Comparison of ENCODE assay signal across 33 cellular contexts in the genomic region with DNA sequence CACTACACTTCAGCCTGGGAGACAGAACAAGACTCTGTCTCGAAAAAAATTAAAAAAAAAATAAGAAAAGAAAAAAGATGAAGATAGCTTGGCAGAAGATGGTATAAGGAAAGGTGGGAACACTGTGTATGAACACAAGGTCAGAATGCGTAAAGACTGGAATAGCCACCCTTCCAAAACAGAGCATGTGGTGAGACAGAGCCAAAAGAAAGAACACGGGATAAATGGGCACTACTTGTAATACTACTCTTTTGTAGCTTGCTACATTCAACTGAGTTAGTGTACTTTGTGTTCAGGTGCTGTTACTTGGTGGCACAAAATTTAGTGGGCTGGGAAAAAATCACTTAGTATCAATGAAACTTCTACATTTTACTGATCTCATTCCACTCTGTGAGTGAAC.
DNase-seq lines count a peak whose midpoint lies in the region; ATAC-seq and TF ChIP-seq lines count a peak whose summit lies in the region.
"Had no signal": no experiment of that assay in that cellular context is flagged by ENCODE, and none has a peak within 500 bp of the region (broad histone marks: within the 10 kb centered on the region; RNA-seq: fewer than 3 reads in every experiment).

No MANE protein-coding gene starts in this region.

- H3K56ac ChIP-seq in mesendoderm (ENCODE audit: low read length) = no peak overlapping the region

- H3K4me3 ChIP-seq in mesendoderm (ENCODE audit: low read length) = no peak overlapping the region
- H3K4me3 ChIP-seq in gastrocnemius medialis = no peak overlapping the region
- no peak overlapping the region for H3K4me3 ChIP-seq in mucosa of descending colon
- H3K4me3 ChIP-seq: A549; BLaER1; BLaER1 treated with 17β-estradiol and CSF1 and Interleukin-3, amounts not matched to agents 10 nM and 100 nM had no signal

- peak; percentile 24 for DNase-seq in NCI-H69 (lab: John Stamatoyannopoulos, UW)
- DNase-seq in mesendoderm = no peak
- DNase-seq in gastrocnemius medialis = no peak
- no peak for DNase-seq in dermis blood vessel endothelial cell
- no peak for DNase-seq in type B pancreatic cell (ENCODE audit: extremely low spot score, unreplicated experiment)
- DNase-seq in mucosa of descending colon = no peak
- DNase-seq: 8988T; ACHN; AML-193; BE2C; C1 segment of cervical spinal cord; Caco-2; Calu3; CD4-positive, alpha-beta memory T cell; CD4-positive, alpha-beta T cell; CD4-positive, CD25-positive, alpha-beta regulatory T cell; CD8-positive, alpha-beta memory T cell; CD8-positive, alpha-beta T cell; COR-L47; DMS 273 treated with DMSO at 0.1 percent for 48 hours; DMS153; DMS53; DMS79; DMS79 treated with DMSO at 0.1 percent for 48 hours; DND-41; EL had no signal

- peak; percentile 53 to 67 for ATAC-seq in gastrocnemius medialis
- ATAC-seq in mucosa of descending colon = no peak
- ATAC-seq: A549; CD8-positive, alpha-beta T cell had no signal

- in situ Hi-C loops in gastrocnemius medialis (cut with MboI; ENCODE audit: low sequenced_read_pairs in 4 of 4) = no loop called here

- H3K79me2 ChIP-seq in mesendoderm (ENCODE audit: control insufficient read depth, insufficient read depth, low read length) = no peaks in the 10 kb centered on the region

- no peak overlapping the region for H3K27ac Mint-ChIP-seq in type B pancreatic cell
- H3K27ac Mint-ChIP-seq: B cell; CD14-positive monocyte; CD4-positive, alpha-beta memory T cell; CD4-positive, alpha-beta T cell; CD4-positive, CD25-positive, alpha-beta regulatory T cell; CD8-positive, alpha-beta memory T cell; CD8-positive, alpha-beta T cell had no signal

- H3K4me1 ChIP-seq in mesendoderm (ENCODE audit: control insufficient read depth, low read depth, low read length) = no peaks in the 10 kb centered on the region
- peaks cover 0 to 16% of the 10 kb centered on the region in 2 donors for H3K4me1 ChIP-seq in gastrocnemius medialis
- H3K4me1 ChIP-seq in mucosa of descending colon (ENCODE audit: low read depth) = peaks cover 7% of the 10 kb centered on the region
- H3K4me1 ChIP-seq: A549, BE2C, BLaER1 had no signal

- H3K23ac ChIP-seq in mesendoderm (ENCODE audit: low read length) = no peak overlapping the region

- H2BK15ac ChIP-seq in mesendoderm (replicated peaks; ENCODE audit: low read depth) = no peak overlapping the region

- H3K9me3 ChIP-seq in gastrocnemius medialis = no peaks in the 10 kb centered on the region
- H3K9me3 ChIP-seq in mucosa of descending colon = no peaks in the 10 kb centered on the region
- H3K9me3 ChIP-seq: A549; BE2C; BLaER1; BLaER1 treated with 17β-estradiol and CSF1 and Interleukin-3, amounts not matched to agents 10 nM and 100 nM; Caco-2 had no signal

- H2AK5ac ChIP-seq in mesendoderm (ENCODE audit: low read length) = no peak overlapping the region

- peaks cover 10% of the 10 kb centered on the region for H3K4me1 Mint-ChIP-seq in type B pancreatic cell (ENCODE audit: unreplicated experiment)
- H3K4me1 Mint-ChIP-seq: B cell; CD14-positive monocyte; CD4-positive, alpha-beta memory T cell; CD4-positive, CD25-positive, alpha-beta regulatory T cell; CD8-positive, alpha-beta memory T cell had no signal

- H4K8ac ChIP-seq in mesendoderm (ENCODE audit: low read depth, low read length) = no peak overlapping the region

- H2BK120ac ChIP-seq in mesendoderm (ENCODE audit: low read depth, low read length) = peak overlapping the region; percentile 28

- no peak for TF ChIP-seq POLR2A in gastrocnemius medialis (IDR thresholded peaks at IDR 0.05)

- H3K27ac ChIP-seq in mesendoderm (ENCODE audit: low read depth, low read length) (no peak overlapping the region), gastrocnemius medialis (peak overlapping the region in 2 of 4 donors; percentile 22 to 81)
- H3K27ac ChIP-seq: 22Rv1; A549; BLaER1; BLaER1 treated with 17β-estradiol and CSF1 and Interleukin-3, amounts not matched to agents 10 nM and 100 nM; C4-2B had no signal

- H3K4me3 Mint-ChIP-seq in type B pancreatic cell = no peak overlapping the region
- H3K4me3 Mint-ChIP-seq: B cell; CD14-positive monocyte; CD4-positive, alpha-beta memory T cell; CD4-positive, alpha-beta T cell; CD4-positive, CD25-positive, alpha-beta regulatory T cell; CD8-positive, alpha-beta memory T cell; CD8-positive, alpha-beta T cell had no signal

- H3K36me3 ChIP-seq in mesendoderm (ENCODE audit: control insufficient read depth, insufficient read depth, low read length) (no peaks in the 10 kb centered on the region), gastrocnemius medialis (no peaks in the 10 kb centered on the region), mucosa of descending colon (ENCODE audit: low read depth) (no peaks in the 10 kb centered on the region)
- H3K36me3 ChIP-seq: BE2C; BLaER1; BLaER1 treated with 17β-estradiol and CSF1 and Interleukin-3, amounts not matched to agents 10 nM and 100 nM had no signal

- H3K27me3 Mint-ChIP-seq in type B pancreatic cell = peaks cover 5% of the 10 kb centered on the region
- H3K27me3 Mint-ChIP-seq: B cell; CD4-positive, CD25-positive, alpha-beta regulatory T cell had no signal

- intact Hi-C loops in gastrocnemius medialis (cut with DNase I; ENCODE audit: low total_unique reads) (no loop called here), mucosa of descending colon (cut with DNase I, micrococcal nuclease) (no loop called here)

- no peak overlapping the region for H3K4ac ChIP-seq in mesendoderm (ENCODE audit: low read depth, low read length)

- H3K9me3 Mint-ChIP-seq in type B pancreatic cell = no peaks in the 10 kb centered on the region
- H3K9me3 Mint-ChIP-seq: CD4-positive, alpha-beta T cell; CD8-positive, alpha-beta T cell had no signal

- no peak overlapping the region for H4K5ac ChIP-seq in mesendoderm (ENCODE audit: low read length)

- H3K18ac ChIP-seq in mesendoderm (ENCODE audit: low read length) = no peak overlapping the region

- H3K9ac ChIP-seq in mesendoderm (ENCODE audit: low read length) = no peak overlapping the region
- H3K9ac ChIP-seq: BLaER1; BLaER1 treated with 17β-estradiol and CSF1 and Interleukin-3, amounts not matched to agents 10 nM and 100 nM had no signal

- no peaks in the 10 kb centered on the region for H3K27me3 ChIP-seq in mesendoderm (ENCODE audit: insufficient read depth, low read length, poor library complexity)
- H3K27me3 ChIP-seq in gastrocnemius medialis = no peaks in the 10 kb centered on the region
- H3K27me3 ChIP-seq: BE2C; BLaER1; BLaER1 treated with 17β-estradiol and CSF1 and Interleukin-3, amounts not matched to agents 10 nM and 100 nM had no signal

- TF ChIP-seq CTCF in gastrocnemius medialis (IDR thresholded peaks at IDR 0.05 in 4 of 5, conservative IDR thresholded peaks at IDR 0.05 in 1 of 5) = no peak
- no peak for TF ChIP-seq CTCF in type B pancreatic cell (conservative IDR thresholded peaks at IDR 0.05)
- TF ChIP-seq CTCF in mucosa of descending colon (IDR thresholded peaks at IDR 0.05) = no peak

- no peak overlapping the region for H2BK5ac ChIP-seq in mesendoderm (ENCODE audit: low read length)

- no peaks in the 10 kb centered on the region for H3K36me3 Mint-ChIP-seq in type B pancreatic cell
- H3K36me3 Mint-ChIP-seq: CD14-positive monocyte; CD4-positive, alpha-beta memory T cell; CD4-positive, CD25-positive, alpha-beta regulatory T cell; CD8-positive, alpha-beta memory T cell; CD8-positive, alpha-beta T cell had no signal

- WGBS in mesendoderm (ENCODE audit: extremely low coverage, insufficient coverage, low lambda C conversion rate) = no CpG with 5 or more reads among the region's 3 CpGs

- H3K79me1 ChIP-seq in mesendoderm (ENCODE audit: low read length) = no peaks in the 10 kb centered on the region

- no peak overlapping the region for H3K4me2 ChIP-seq in mesendoderm (ENCODE audit: low read length)
- H3K4me2 ChIP-seq: A549; BLaER1; BLaER1 treated with 17β-estradiol and CSF1 and Interleukin-3, amounts not matched to agents 10 nM and 100 nM had no signal
